In the genomic region with DNA sequence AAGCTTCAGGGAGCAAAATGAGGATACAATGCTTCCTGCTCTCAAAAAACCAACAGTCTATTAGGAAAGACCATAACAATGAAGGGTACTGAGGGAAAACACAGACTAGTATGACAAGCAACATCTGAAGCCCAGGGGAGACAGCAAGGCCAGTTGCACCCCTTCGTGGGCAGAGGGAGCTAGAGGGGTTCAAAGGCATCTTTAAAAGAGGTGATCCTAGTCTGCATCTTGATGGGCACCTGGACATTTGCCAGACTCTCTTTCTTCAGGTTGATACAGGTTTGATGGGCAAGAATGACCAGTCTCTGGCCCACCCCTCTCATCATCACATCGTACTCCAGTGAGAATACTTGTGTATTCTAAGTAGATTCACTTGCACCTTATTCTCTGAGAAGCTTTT, we compare ENCODE assay signal across 8 cellular contexts.
DNase-seq lines count a peak whose midpoint lies in the region; ATAC-seq and TF ChIP-seq lines count a peak whose summit lies in the region.

No MANE protein-coding gene starts in this region.

- no peaks in the 10 kb centered on the region for H3K27me3 ChIP-seq in GM23338 (ENCODE audit: insufficient read depth)
- no peaks in the 10 kb centered on the region for H3K27me3 ChIP-seq in kidney epithelial cell (ENCODE audit: control insufficient read depth, insufficient read depth, low read length)

- H3K36me3 ChIP-seq in GM23338 (ENCODE audit: insufficient read depth) = no peaks in the 10 kb centered on the region
- H3K36me3 ChIP-seq in kidney epithelial cell (ENCODE audit: control insufficient read depth, insufficient read depth, low read length) = no peaks in the 10 kb centered on the region

- H3K4me3 Mint-ChIP-seq in GM23338 = no peak overlapping the region
- peak overlapping the region; percentile 1 to 75 (median 61) for H3K4me3 Mint-ChIP-seq in T-cell

- H3K36me3 Mint-ChIP-seq in GM23338 (ENCODE audit: low read depth) (no peaks in the 10 kb centered on the region), T-cell (no peaks in the 10 kb centered on the region)

- no peaks in the 10 kb centered on the region for H3K9me2 ChIP-seq in GM23338 (ENCODE audit: insufficient read depth)

- ATAC-seq in GM23338 = peak; percentile 93
- ATAC-seq in T-cell (replicated peaks in 1 of 4) = no peak
- ATAC-seq in HG02870 (IDR thresholded peaks at IDR 0.05; ENCODE audit: unreplicated experiment) = no peak
- no peak for ATAC-seq in HG03439 (IDR thresholded peaks at IDR 0.05; ENCODE audit: unreplicated experiment)

- H3K79me2 ChIP-seq in GM23338 (replicated peaks; ENCODE audit: insufficient read depth) = no peaks in the 10 kb centered on the region

- DNase-seq in DMS153 treated with DMSO at 0.1 percent for 48 hours (lab: John Stamatoyannopoulos, UW; ENCODE audit: unreplicated experiment) = peak; percentile 65
- DNase-seq in GM23338 (ENCODE audit: low spot score) = peak; percentile 69
- DNase-seq in T-cell = peak in 4 of 34 experiments; percentile 3 to 13 (median 8)
- DNase-seq in kidney epithelial cell (ENCODE audit: low read depth) = no peak
- no peak for DNase-seq in occipital lobe (lab: John Stamatoyannopoulos, UW)
- DNase-seq in NCI-H2227 treated with DMSO at 0.1 percent for 48 hours (lab: John Stamatoyannopoulos, UW) = no peak

- TF ChIP-seq CTCF in GM23338 (conservative IDR thresholded peaks at IDR 0.05; ENCODE audit: low read depth in 2 of 2) (peak; percentile 62 to 78), kidney epithelial cell (IDR thresholded peaks at IDR 0.05; ENCODE audit: insufficient read depth, low read length, poor library complexity, severe bottlenecking) (peak; percentile 1)

- H3K27me3 Mint-ChIP-seq in GM23338 (ENCODE audit: insufficient read depth, low read depth, poor library complexity) = peaks cover 4% of the 10 kb centered on the region
- H3K27me3 Mint-ChIP-seq in T-cell = no peaks in the 10 kb centered on the region

- no peak overlapping the region for H2AFZ ChIP-seq in GM23338

- H3K27ac ChIP-seq in GM23338 (ENCODE audit: low read depth) = no peak overlapping the region

- H3K4me1 ChIP-seq in GM23338 (ENCODE audit: insufficient read depth) = 0 out of 2 replicates have a peak, but pooled peaks cover 4% of the 10 kb centered on the region

- H3K4me1 Mint-ChIP-seq in GM23338 (peaks cover 16% of the 10 kb centered on the region; the same call in 2 of the 3 replicates), T-cell (peaks cover 60 to 74% (median 65%) of the 10 kb centered on the region in 3 donors)

- H3K4me2 ChIP-seq in GM23338 = no peak overlapping the region

- H3K9me3 Mint-ChIP-seq in GM23338 = no peaks in the 10 kb centered on the region
- H3K9me3 Mint-ChIP-seq in T-cell = no peaks in the 10 kb centered on the region

- CTCF ChIA-PET in T-cell (lab: Charles Lee) = interaction anchor here (1.2 to 15.0 kb wide), 5 partner anchors 8 to 340 kb away, joined by 3 to 335 read pairs (median 3); no protein-coding TSS in a partner anchor

- POLR2A ChIA-PET in T-cell (lab: Charles Lee) = interaction anchor here in 1 of 2 donors (0.8 to 0.9 kb wide), 2 partner anchors 177 to 179 kb away, joined by 3 read pairs; no protein-coding TSS in a partner anchor

- H3K4me3 ChIP-seq in GM23338 (no peak overlapping the region), kidney epithelial cell (ENCODE audit: low read depth, low read length) (no peak overlapping the region)

- no peaks in the 10 kb centered on the region for H4K20me1 ChIP-seq in GM23338 (replicated peaks; ENCODE audit: insufficient read depth)

- H3K27ac Mint-ChIP-seq in GM23338 = no peak overlapping the region
- H3K27ac Mint-ChIP-seq in T-cell = peak overlapping the region; percentile 94 to 95

- H3F3A ChIP-seq in GM23338 (replicated peaks; ENCODE audit: low read depth) = no peaks in the 10 kb centered on the region

TF ChIP-seq in GM23338, 12 proteins besides CTCF, POLR2A, EP300 and RAD21:
- no peak for TF ChIP-seq CREB1 (CRISPR knock-in tag; IDR thresholded peaks at IDR 0.05; ENCODE audit: low read depth)
- TF ChIP-seq, protein P1, sequence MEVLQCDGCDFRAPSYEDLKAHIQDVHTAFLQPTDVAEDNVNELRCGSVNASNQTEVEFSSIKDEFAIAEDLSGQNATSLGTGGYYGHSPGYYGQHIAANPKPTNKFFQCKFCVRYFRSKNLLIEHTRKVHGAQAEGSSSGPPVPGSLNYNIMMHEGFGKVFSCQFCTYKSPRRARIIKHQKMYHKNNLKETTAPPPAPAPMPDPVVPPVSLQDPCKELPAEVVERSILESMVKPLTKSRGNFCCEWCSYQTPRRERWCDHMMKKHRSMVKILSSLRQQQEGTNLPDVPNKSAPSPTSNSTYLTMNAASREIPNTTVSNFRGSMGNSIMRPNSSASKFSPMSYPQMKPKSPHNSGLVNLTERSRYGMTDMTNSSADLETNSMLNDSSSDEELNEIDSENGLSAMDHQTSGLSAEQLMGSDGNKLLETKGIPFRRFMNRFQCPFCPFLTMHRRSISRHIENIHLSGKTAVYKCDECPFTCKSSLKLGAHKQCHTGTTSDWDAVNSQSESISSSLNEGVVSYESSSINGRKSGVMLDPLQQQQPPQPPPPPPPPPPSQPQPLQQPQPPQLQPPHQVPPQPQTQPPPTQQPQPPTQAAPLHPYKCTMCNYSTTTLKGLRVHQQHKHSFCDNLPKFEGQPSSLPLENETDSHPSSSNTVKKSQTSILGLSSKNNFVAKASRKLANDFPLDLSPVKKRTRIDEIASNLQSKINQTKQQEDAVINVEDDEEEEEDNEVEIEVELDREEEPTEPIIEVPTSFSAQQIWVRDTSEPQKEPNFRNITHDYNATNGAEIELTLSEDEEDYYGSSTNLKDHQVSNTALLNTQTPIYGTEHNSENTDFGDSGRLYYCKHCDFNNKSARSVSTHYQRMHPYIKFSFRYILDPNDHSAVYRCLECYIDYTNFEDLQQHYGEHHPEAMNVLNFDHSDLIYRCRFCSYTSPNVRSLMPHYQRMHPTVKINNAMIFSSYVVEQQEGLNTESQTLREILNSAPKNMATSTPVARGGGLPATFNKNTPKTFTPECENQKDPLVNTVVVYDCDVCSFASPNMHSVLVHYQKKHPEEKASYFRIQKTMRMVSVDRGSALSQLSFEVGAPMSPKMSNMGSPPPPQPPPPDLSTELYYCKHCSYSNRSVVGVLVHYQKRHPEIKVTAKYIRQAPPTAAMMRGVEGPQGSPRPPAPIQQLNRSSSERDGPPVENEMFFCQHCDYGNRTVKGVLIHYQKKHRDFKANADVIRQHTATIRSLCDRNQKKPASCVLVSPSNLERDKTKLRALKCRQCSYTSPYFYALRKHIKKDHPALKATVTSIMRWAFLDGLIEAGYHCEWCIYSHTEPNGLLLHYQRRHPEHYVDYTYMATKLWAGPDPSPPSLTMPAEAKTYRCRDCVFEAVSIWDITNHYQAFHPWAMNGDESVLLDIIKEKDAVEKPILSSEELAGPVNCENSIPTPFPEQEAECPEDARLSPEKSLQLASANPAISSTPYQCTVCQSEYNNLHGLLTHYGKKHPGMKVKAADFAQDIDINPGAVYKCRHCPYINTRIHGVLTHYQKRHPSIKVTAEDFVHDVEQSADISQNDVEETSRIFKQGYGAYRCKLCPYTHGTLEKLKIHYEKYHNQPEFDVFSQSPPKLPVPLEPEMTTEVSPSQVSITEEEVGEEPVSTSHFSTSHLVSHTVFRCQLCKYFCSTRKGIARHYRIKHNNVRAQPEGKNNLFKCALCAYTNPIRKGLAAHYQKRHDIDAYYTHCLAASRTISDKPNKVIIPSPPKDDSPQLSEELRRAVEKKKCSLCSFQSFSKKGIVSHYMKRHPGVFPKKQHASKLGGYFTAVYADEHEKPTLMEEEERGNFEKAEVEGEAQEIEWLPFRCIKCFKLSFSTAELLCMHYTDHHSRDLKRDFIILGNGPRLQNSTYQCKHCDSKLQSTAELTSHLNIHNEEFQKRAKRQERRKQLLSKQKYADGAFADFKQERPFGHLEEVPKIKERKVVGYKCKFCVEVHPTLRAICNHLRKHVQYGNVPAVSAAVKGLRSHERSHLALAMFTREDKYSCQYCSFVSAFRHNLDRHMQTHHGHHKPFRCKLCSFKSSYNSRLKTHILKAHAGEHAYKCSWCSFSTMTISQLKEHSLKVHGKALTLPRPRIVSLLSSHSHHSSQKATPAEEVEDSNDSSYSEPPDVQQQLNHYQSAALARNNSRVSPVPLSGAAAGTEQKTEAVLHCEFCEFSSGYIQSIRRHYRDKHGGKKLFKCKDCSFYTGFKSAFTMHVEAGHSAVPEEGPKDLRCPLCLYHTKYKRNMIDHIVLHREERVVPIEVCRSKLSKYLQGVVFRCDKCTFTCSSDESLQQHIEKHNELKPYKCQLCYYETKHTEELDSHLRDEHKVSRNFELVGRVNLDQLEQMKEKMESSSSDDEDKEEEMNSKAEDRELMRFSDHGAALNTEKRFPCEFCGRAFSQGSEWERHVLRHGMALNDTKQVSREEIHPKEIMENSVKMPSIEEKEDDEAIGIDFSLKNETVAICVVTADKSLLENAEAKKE (CRISPR knock-in tag; IDR thresholded peaks at IDR 0.05) = no peak
- TF ChIP-seq, protein P2, sequence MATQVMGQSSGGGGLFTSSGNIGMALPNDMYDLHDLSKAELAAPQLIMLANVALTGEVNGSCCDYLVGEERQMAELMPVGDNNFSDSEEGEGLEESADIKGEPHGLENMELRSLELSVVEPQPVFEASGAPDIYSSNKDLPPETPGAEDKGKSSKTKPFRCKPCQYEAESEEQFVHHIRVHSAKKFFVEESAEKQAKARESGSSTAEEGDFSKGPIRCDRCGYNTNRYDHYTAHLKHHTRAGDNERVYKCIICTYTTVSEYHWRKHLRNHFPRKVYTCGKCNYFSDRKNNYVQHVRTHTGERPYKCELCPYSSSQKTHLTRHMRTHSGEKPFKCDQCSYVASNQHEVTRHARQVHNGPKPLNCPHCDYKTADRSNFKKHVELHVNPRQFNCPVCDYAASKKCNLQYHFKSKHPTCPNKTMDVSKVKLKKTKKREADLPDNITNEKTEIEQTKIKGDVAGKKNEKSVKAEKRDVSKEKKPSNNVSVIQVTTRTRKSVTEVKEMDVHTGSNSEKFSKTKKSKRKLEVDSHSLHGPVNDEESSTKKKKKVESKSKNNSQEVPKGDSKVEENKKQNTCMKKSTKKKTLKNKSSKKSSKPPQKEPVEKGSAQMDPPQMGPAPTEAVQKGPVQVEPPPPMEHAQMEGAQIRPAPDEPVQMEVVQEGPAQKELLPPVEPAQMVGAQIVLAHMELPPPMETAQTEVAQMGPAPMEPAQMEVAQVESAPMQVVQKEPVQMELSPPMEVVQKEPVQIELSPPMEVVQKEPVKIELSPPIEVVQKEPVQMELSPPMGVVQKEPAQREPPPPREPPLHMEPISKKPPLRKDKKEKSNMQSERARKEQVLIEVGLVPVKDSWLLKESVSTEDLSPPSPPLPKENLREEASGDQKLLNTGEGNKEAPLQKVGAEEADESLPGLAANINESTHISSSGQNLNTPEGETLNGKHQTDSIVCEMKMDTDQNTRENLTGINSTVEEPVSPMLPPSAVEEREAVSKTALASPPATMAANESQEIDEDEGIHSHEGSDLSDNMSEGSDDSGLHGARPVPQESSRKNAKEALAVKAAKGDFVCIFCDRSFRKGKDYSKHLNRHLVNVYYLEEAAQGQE (IDR thresholded peaks at IDR 0.05; ENCODE audit: unreplicated experiment) = no peak

Comparison
In these comparisons a context has a peak if more than half of its experiments do, and no peak if none do; other contexts are left out.
1. DNase-seq: peak in DMS153 treated with DMSO at 0.1 percent for 48 hours (single experiment) and GM23338 (single experiment); none in kidney epithelial cell (single experiment), occipital lobe (single experiment) and NCI-H2227 treated with DMSO at 0.1 percent for 48 hours (single experiment).